In genomic region chr1:169106095-169106920, GRCh38 we compare ENCODE assay signal across 8 cellular contexts. TPM values are rescaled to one million over a fixed set of nuclear protein-coding genes. Genes with fewer than 3 reads are reported as not detected.
A peak's percentile ranks its signal among the peaks of the same experiment; 100 is the strongest.
DNase-seq lines count a peak whose midpoint lies in the region; ATAC-seq and TF ChIP-seq lines count a peak whose summit lies in the region.

TSS of gene ATP1B1 (plus strand) at chr1:169106690. CDS start at chr1:169106830, 140 bp downstream.

- H3F3A ChIP-seq in smooth muscle cell (ENCODE audit: low read depth) = peaks cover 38% of the 10 kb centered on the region

- POLR2A ChIA-PET in AG04450 (lab: Yijun Ruan, JAX) = interaction anchor here (0.6 to 3.3 kb wide), 4 partner anchors 13 to 1957 kb away, joined by 3 to 15 read pairs (median 6); partner anchors contain the start of genes BLZF1 and NME7

- DNase-seq in AG04450 (ENCODE audit: low read depth, low spot score) (peak; percentile 26), NCI-H2171 (lab: John Stamatoyannopoulos, UW) (peak; percentile 86), WERI-Rb-1 (peak; percentile 77), breast epithelium (ENCODE audit: low spot score in 2 of 2) (peak; percentile 88 to 89), iPS-NIHi7 (ENCODE audit: extremely low spot score) (peak; percentile 94), smooth muscle cell (lab: John Stamatoyannopoulos, UW; ENCODE audit: unreplicated experiment) (peak; percentile 62)

- intact Hi-C loops in breast epithelium (cut with DNase I; ENCODE audit: low total_unique reads) = no loop called here

- peak within 1 kb of the TSS; percentile 97 for H3K9ac ChIP-seq in smooth muscle cell (ENCODE audit: low read depth)

- H3K4me1 ChIP-seq in breast epithelium (peaks cover 0 to 17% of the 10 kb centered on the region in 2 donors), smooth muscle cell (ENCODE audit: low read depth) (peaks cover 36% of the 10 kb centered on the region)

- TF ChIP-seq POLR2A in breast epithelium (IDR thresholded peaks at IDR 0.05) = peak; percentile 87

- peaks cover 48% of the 10 kb centered on the region for H4K20me1 ChIP-seq in smooth muscle cell (ENCODE audit: low read depth)

- 1% methylated on average over 44 of the region's 100 CpGs for WGBS in smooth muscle cell (ENCODE audit: low lambda C conversion rate)

- H2AFZ ChIP-seq in smooth muscle cell (ENCODE audit: low read depth) = no peak within 1 kb of the TSS

- H3K36me3 ChIP-seq in WERI-Rb-1 (no peaks in the 10 kb centered on the region), breast epithelium (no peaks in the 10 kb centered on the region), smooth muscle cell (ENCODE audit: low read depth) (no peaks in the 10 kb centered on the region)

- TF ChIP-seq CTCF in AG04450 (IDR thresholded peaks at IDR 0.05; ENCODE audit: low read depth, low read length) (peak; percentile 32; the same call in 1 of the 2 replicates), WERI-Rb-1 (IDR thresholded peaks at IDR 0.05; ENCODE audit: low read depth, low read length) (no peak), breast epithelium (IDR thresholded peaks at IDR 0.05) (peak; percentile 44 to 64 (median 45)), smooth muscle cell (IDR thresholded peaks at IDR 0.05; ENCODE audit: borderline replicate concordance, insufficient read depth, poor library complexity, severe bottlenecking) (peak; percentile 41)

- ATAC-seq in GM18868 (IDR thresholded peaks at IDR 0.05; ENCODE audit: unreplicated experiment) (peak; percentile 84), HG03097 (IDR thresholded peaks at IDR 0.05; ENCODE audit: low FRiP score, unreplicated experiment) (peak; percentile 86)

- H3K79me2 ChIP-seq in smooth muscle cell (ENCODE audit: low read depth) = peaks cover 50% of the 10 kb centered on the region

- CTCF ChIA-PET in AG04450 (lab: Charles Lee) = interaction anchor here (0.9 to 1.4 kb wide), 4 partner anchors 10 to 243 kb away, joined by 4 to 7 read pairs (median 4); no protein-coding TSS in a partner anchor

- H3K27ac ChIP-seq in AG04450 (ENCODE audit: low read depth, low read length) (peak within 1 kb of the TSS; percentile 52), WERI-Rb-1 (peak within 1 kb of the TSS; percentile 97), breast epithelium (peak within 1 kb of the TSS; percentile 90 to 91), smooth muscle cell (ENCODE audit: low read depth) (peak within 1 kb of the TSS; percentile 99)

- peak within 1 kb of the TSS; percentile 96 for H3K4me2 ChIP-seq in smooth muscle cell

- no peaks in the 10 kb centered on the region for H3K9me3 ChIP-seq in AG04450 (ENCODE audit: control insufficient read depth, insufficient read depth, low read length)
- H3K9me3 ChIP-seq in WERI-Rb-1 (ENCODE audit: severe bottlenecking) = no peaks in the 10 kb centered on the region
- H3K9me3 ChIP-seq in breast epithelium = no peaks in the 10 kb centered on the region
- H3K9me3 ChIP-seq in smooth muscle cell (replicated peaks; ENCODE audit: low read depth) = no peaks in the 10 kb centered on the region

- H3K27me3 ChIP-seq in AG04450 (ENCODE audit: control insufficient read depth, insufficient read depth, low read length) (peaks cover 6% of the 10 kb centered on the region), WERI-Rb-1 (ENCODE audit: insufficient read depth, low read depth, severe bottlenecking) (no peaks in the 10 kb centered on the region), breast epithelium (no peaks in the 10 kb centered on the region), smooth muscle cell (ENCODE audit: low read depth) (no peaks in the 10 kb centered on the region)

- H3K4me3 ChIP-seq in AG04450 (ENCODE audit: low read depth, low read length) = peak within 1 kb of the TSS; percentile 82
- H3K4me3 ChIP-seq in WERI-Rb-1 (ENCODE audit: low read depth, low read length) = peak within 1 kb of the TSS; percentile 69
- peak within 1 kb of the TSS; percentile 73 to 90 (median 78) for H3K4me3 ChIP-seq in breast epithelium
- peak within 1 kb of the TSS; percentile 92 for H3K4me3 ChIP-seq in smooth muscle cell

RNA-seq across cellular contexts. Expression of gene ATP1B1, which starts in this region (rescaled TPM):
- polyA plus RNA-seq in AG04450 (2011; rRNA removed) (17.6 and 25.0 TPM in 2 replicates), smooth muscle cell (140 and 144 TPM in 2 replicates)
- polyA minus RNA-seq in AG04450 (2011; rRNA and poly(A)+ RNA removed) = 7.4 and 9.6 TPM in 2 replicates
- total RNA-seq in breast epithelium (100 to 1,000 TPM in 1 of 3 donors, 10 to 100 TPM in 2; 21.8 to 173 (median 46.9) TPM), smooth muscle cell (347 and 400 TPM in 2 replicates)

Comparison
In these comparisons a context has a peak if more than half of its experiments do, and no peak if none do; other contexts are left out.
1. Peak in every context shown above with its lines: DNase-seq, ATAC-seq, H3K4me3 ChIP-seq and H3K27ac ChIP-seq.
2. DNase-seq: peak in every context shown above with its lines; median percentile 94 in iPS-NIHi7; 88 in breast epithelium; 86 in NCI-H2171; 77 in WERI-Rb-1; 62 in smooth muscle cell; 26 in AG04450.